In genomic region chr13:110576070-110576394, GRCh38 we compare ENCODE assay signal across 18 cellular contexts. TPM values are rescaled to one million over a fixed set of nuclear protein-coding genes. Genes with fewer than 3 reads are reported as not detected.
DNase-seq lines count a peak whose midpoint lies in the region; ATAC-seq and TF ChIP-seq lines count a peak whose summit lies in the region.
"Had no signal": no experiment of that assay in that cellular context is flagged by ENCODE, and none has a peak within 500 bp of the region (broad histone marks: within the 10 kb centered on the region; RNA-seq: fewer than 3 reads in every experiment).

No MANE protein-coding gene starts in this region.

- no peaks in the 10 kb centered on the region for H3K36me3 ChIP-seq in BLaER1 treated with 17β-estradiol and CSF1 and Interleukin-3, amounts not matched to agents 10 nM and 100 nM
- H3K36me3 ChIP-seq in duodenal mucosa (ENCODE audit: control insufficient read depth in 1 of 2, insufficient read depth in 2 of 2, low read length in 2 of 2), result no peaks in the 10 kb centered on the region
- no peaks in the 10 kb centered on the region for H3K36me3 ChIP-seq in BE2C
- H3K36me3 ChIP-seq: heart right ventricle, spleen, upper lobe of left lung had no signal

- H3K27me3 ChIP-seq in BLaER1 treated with 17β-estradiol and CSF1 and Interleukin-3, amounts not matched to agents 10 nM and 100 nM, result 0 out of 22 replicates have a peak, but pooled peaks cover 0 to under 1% (median 0%) of the 10 kb centered on the region in 11 experiments
- H3K27me3 ChIP-seq in duodenal mucosa (ENCODE audit: control insufficient read depth in 1 of 2, insufficient read depth in 2 of 2, low read length in 2 of 2) (no peaks in the 10 kb centered on the region), BE2C (peaks cover 35% of the 10 kb centered on the region)
- H3K27me3 ChIP-seq: upper lobe of left lung had no signal

- H3K27ac ChIP-seq in BLaER1 treated with 17β-estradiol and CSF1 and Interleukin-3, amounts not matched to agents 10 nM and 100 nM, result no peak overlapping the region
- peak overlapping the region; percentile 8 for H3K27ac ChIP-seq in duodenal mucosa (ENCODE audit: low read depth, low read length)
- H3K27ac ChIP-seq: 22Rv1, heart right ventricle, upper lobe of left lung, VCaP had no signal

- DNase-seq in DMS53 (lab: John Stamatoyannopoulos, UW) (peak; percentile 43), DMS53 treated with DMSO at 0.1 percent for 48 hours (lab: John Stamatoyannopoulos, UW; ENCODE audit: unreplicated experiment) (no peak), BE2C (no peak)
- DNase-seq: amygdala; effector memory CD8-positive, alpha-beta T cell; NCI-H2081 treated with DMSO at 0.1 percent for 48 hours had no signal

- peaks cover 0 to 7% (median 0%) of the 10 kb centered on the region in 11 experiments; a peak in 2 of 22 replicates for H4K20me1 ChIP-seq in BLaER1 treated with 17β-estradiol and CSF1 and Interleukin-3, amounts not matched to agents 10 nM and 100 nM

- peak overlapping the region; percentile 65 to 86 (median 78) for H3K4me2 ChIP-seq in BLaER1 treated with 17β-estradiol and CSF1 and Interleukin-3, amounts not matched to agents 10 nM and 100 nM

- H3K4me1 ChIP-seq in BLaER1 treated with 17β-estradiol and CSF1 and Interleukin-3, amounts not matched to agents 10 nM and 100 nM, result peaks cover 34 to 70% (median 57%) of the 10 kb centered on the region in 10 experiments
- H3K4me1 ChIP-seq in duodenal mucosa (ENCODE audit: control insufficient read depth in 1 of 2, insufficient read depth in 2 of 2, low read length in 2 of 2), result peaks cover 27 to 28% of the 10 kb centered on the region in 2 donors
- no peaks in the 10 kb centered on the region for H3K4me1 ChIP-seq in BE2C

- H3K9ac ChIP-seq in BLaER1 treated with 17β-estradiol and CSF1 and Interleukin-3, amounts not matched to agents 10 nM and 100 nM, result no peak overlapping the region
- no peak overlapping the region for H3K9ac ChIP-seq in duodenal mucosa (ENCODE audit: low read depth in 1 of 2, low read length in 2 of 2)

- peak; percentile 1 for ATAC-seq in HG03066 (IDR thresholded peaks at IDR 0.05; ENCODE audit: low read depth, unreplicated experiment)
- ATAC-seq in HG03039 (IDR thresholded peaks at IDR 0.05; ENCODE audit: unreplicated experiment), result no peak
- no peak for ATAC-seq in HG02798 (IDR thresholded peaks at IDR 0.05; ENCODE audit: poor library complexity, unreplicated experiment)

- H3K9me3 ChIP-seq in BLaER1 treated with 17β-estradiol and CSF1 and Interleukin-3, amounts not matched to agents 10 nM and 100 nM (replicated peaks in 1 of 11), result no peaks in the 10 kb centered on the region
- H3K9me3 ChIP-seq in duodenal mucosa (ENCODE audit: control insufficient read depth in 1 of 2, low read length in 2 of 2) (no peaks in the 10 kb centered on the region), BE2C (no peaks in the 10 kb centered on the region)
- H3K9me3 ChIP-seq: heart right ventricle, spleen, upper lobe of left lung had no signal

- no peak for TF ChIP-seq CTCF in BE2C (IDR thresholded peaks at IDR 0.05; ENCODE audit: low read depth, low read length)

- H3K4me3 ChIP-seq in BLaER1 treated with 17β-estradiol and CSF1 and Interleukin-3, amounts not matched to agents 10 nM and 100 nM, result no peak overlapping the region
- H3K4me3 ChIP-seq in duodenal mucosa (ENCODE audit: low read depth in 1 of 2, low read length in 2 of 2) (no peak overlapping the region), BE2C (ENCODE audit: low read depth, low read length) (no peak overlapping the region)
- H3K4me3 ChIP-seq: heart right ventricle, lung, upper lobe of left lung had no signal

RNA-seq across cellular contexts. Expression of gene RAB20, which starts 14.5 kb away (rescaled TPM):
- 0.48 TPM for polyA plus RNA-seq in BE2C (2012; ENCODE audit: insufficient read depth, insufficient read length, low read depth)
- polyA plus RNA-seq: neural cell had no signal

RNA-seq across cellular contexts. Expression of gene NAXD, which starts 39.3 kb away (rescaled TPM):
- 46.6 TPM for polyA plus RNA-seq in BE2C (2012; ENCODE audit: insufficient read depth, insufficient read length, low read depth)
